In genomic region chr20:40980106-40980827, GRCh38 we compare ENCODE assay signal across 10 cellular contexts. TPM values are rescaled to one million over a fixed set of nuclear protein-coding genes. Genes with fewer than 3 reads are reported as not detected.
DNase-seq lines count a peak whose midpoint lies in the region; ATAC-seq and TF ChIP-seq lines count a peak whose summit lies in the region.
"Had no signal": no experiment of that assay in that cellular context is flagged by ENCODE, and none has a peak within 500 bp of the region (broad histone marks: within the 10 kb centered on the region; RNA-seq: fewer than 3 reads in every experiment).

No MANE protein-coding gene starts in this region.

- H3K56ac ChIP-seq in IMR-90 (ENCODE audit: extremely low read depth, insufficient read depth, low read length) = no peak overlapping the region

- no peak overlapping the region for H3K23ac ChIP-seq in IMR-90 (ENCODE audit: low read depth, low read length)

- no peak overlapping the region for H3K4ac ChIP-seq in IMR-90 (ENCODE audit: low read depth, low read length)

- dilution Hi-C loops in IMR-90 (cut with HindIII; ENCODE audit: low sequenced_read_pairs, unreplicated experiment) = no loop called here

- H3K4me2 ChIP-seq in IMR-90 (ENCODE audit: low read depth, low read length) = no peak overlapping the region; the same call in 1 of the 2 replicates

- no peak overlapping the region for H2AK9ac ChIP-seq in IMR-90 (replicated peaks; ENCODE audit: low read depth, low read length, poor library complexity)

- no peak overlapping the region for H4K91ac ChIP-seq in IMR-90 (ENCODE audit: insufficient read depth, low read depth, low read length)

- intact Hi-C loops in IMR-90 (cut with micrococcal nuclease) (no loop called here), Calu3 (cut with micrococcal nuclease; ENCODE audit: unreplicated experiment) (no loop called here), aorta (cut with DNase I) (no loop called here), posterior cingulate gyrus (cut with DNase I) (no loop called here)

- in situ Hi-C loops in IMR-90 (cut with MboI; ENCODE audit: low sequenced_read_pairs) = no loop called here

- TF ChIP-seq RAD21 in IMR-90 (IDR thresholded peaks at IDR 0.05; ENCODE audit: low read length) = no peak

- H3K27ac ChIP-seq in IMR-90 (ENCODE audit: insufficient read depth, low read length) (no peak overlapping the region), aorta (ENCODE audit: low read depth in 1 of 2, low read length in 2 of 2) (no peak overlapping the region)

- no peaks in the 10 kb centered on the region for H3K9me3 ChIP-seq in IMR-90 (ENCODE audit: control insufficient read depth, insufficient read depth, low read length)
- H3K9me3 ChIP-seq in aorta (ENCODE audit: control insufficient read depth, low read length) = peaks cover 2% of the 10 kb centered on the region

- no peak overlapping the region for H3K18ac ChIP-seq in IMR-90 (ENCODE audit: low read depth, low read length)

- no peak overlapping the region for H2BK20ac ChIP-seq in IMR-90 (ENCODE audit: low read depth, low read length)

- no peak for DNase-seq in IMR-90
- DNase-seq in fibroblast of mammary gland (ENCODE audit: low read depth) = peak; percentile 67
- DNase-seq in Calu3 = no peak
- no peak for DNase-seq in aorta
- no peak for DNase-seq in posterior cingulate gyrus
- no peak for DNase-seq in NCI-H1930 (lab: John Stamatoyannopoulos, UW)
- DNase-seq: activated T-cell treated with anti-CD3 and anti-CD28 coated beads, Interleukin-2, amount 50 U/mL, for 1 hour; T1000 had no signal

- peaks cover 3 to 29% of the 10 kb centered on the region in 2 experiments; a peak in 2 of 4 replicates for H3K79me1 ChIP-seq in IMR-90 (ENCODE audit: low read depth in 1 of 2, low read length in 2 of 2)

- no peak overlapping the region for H2AK5ac ChIP-seq in IMR-90 (ENCODE audit: low read depth, low read length)

- H3K27ac Mint-ChIP-seq in Calu3 (ENCODE audit: unreplicated experiment) = no peak overlapping the region

- POLR2A ChIA-PET in IMR-90 (lab: Charles Lee; ENCODE audit: unreplicated experiment) = no interaction called here

- H3K4me3 Mint-ChIP-seq in Calu3 (ENCODE audit: low read depth, unreplicated experiment) = no peak overlapping the region

- no peak overlapping the region for H3K14ac ChIP-seq in IMR-90 (replicated peaks; ENCODE audit: low read depth, low read length)

- CTCF ChIA-PET in IMR-90 (lab: Yijun Ruan, JAX) (no interaction called here), Calu3 (lab: Charles Lee) (interaction anchor here (0.6 kb wide), 2 partner anchors 9 to 111 kb away, joined by 3 to 5 read pairs; no protein-coding TSS in a partner anchor)

- H3K4me1 ChIP-seq in IMR-90 (ENCODE audit: control insufficient read depth, insufficient read depth, low read length) = peaks cover 2% of the 10 kb centered on the region
- no peaks in the 10 kb centered on the region for H3K4me1 ChIP-seq in aorta (ENCODE audit: control insufficient read depth in 1 of 2, insufficient read depth in 2 of 2, low read length in 2 of 2)

- BruUV-seq in IMR-90 (replicated peaks; lab: Mats Ljungman, UMichigan) (no TSS peak), Calu3 (replicated peaks; lab: Mats Ljungman, UMichigan) (no TSS peak)

- H4K5ac ChIP-seq in IMR-90 (ENCODE audit: low read depth, low read length) = no peak overlapping the region

- H4K20me1 ChIP-seq in IMR-90 (ENCODE audit: insufficient read depth, low read length) = no peaks in the 10 kb centered on the region; the same call in 1 of the 2 replicates

- WGBS in IMR-90 (ENCODE audit: extremely low coverage in 2 of 2, insufficient read length in 1 of 2), 2 experiments = no CpG with 5 or more reads among the region's 4 CpGs
- WGBS in aorta, 2 donors = 83 to 87% methylated on average over 4 of the region's 4 CpGs

- H3K9me1 ChIP-seq in IMR-90 (ENCODE audit: insufficient read depth, low read length) = peaks cover 5% of the 10 kb centered on the region; the same call in 1 of the 2 replicates

- no peak overlapping the region for H2BK15ac ChIP-seq in IMR-90 (ENCODE audit: low read depth, low read length)

- H3K27me3 ChIP-seq in IMR-90 (ENCODE audit: control insufficient read depth, insufficient read depth, low read length) (no peaks in the 10 kb centered on the region), aorta (ENCODE audit: control insufficient read depth in 1 of 2, insufficient read depth in 2 of 2, low read length in 1 of 2) (no peaks in the 10 kb centered on the region)

- H4K8ac ChIP-seq in IMR-90 (ENCODE audit: low read depth in 2 of 2, low read length in 2 of 2) = no peak overlapping the region

- H2AFZ ChIP-seq in IMR-90 (replicated peaks; ENCODE audit: low read length, poor library complexity) = no peak overlapping the region

- no peak overlapping the region for H2BK120ac ChIP-seq in IMR-90 (ENCODE audit: low read depth, low read length)

- TF ChIP-seq POLR2A in IMR-90 (IDR thresholded peaks at IDR 0.05; ENCODE audit: low read depth, low read length) = no peak

- no peaks in the 10 kb centered on the region for H3K36me3 Mint-ChIP-seq in Calu3 (ENCODE audit: insufficient read depth, unreplicated experiment)

- H3K4me3 ChIP-seq in IMR-90 (ENCODE audit: insufficient read depth, low read depth, low read length) (no peak overlapping the region), fibroblast of mammary gland (ENCODE audit: control insufficient read depth, low read depth, low read length) (no peak overlapping the region), aorta (ENCODE audit: low read length in 2 of 2) (no peak overlapping the region)

- no peaks in the 10 kb centered on the region for H3K4me1 Mint-ChIP-seq in Calu3 (ENCODE audit: low read depth, unreplicated experiment)

- H3K36me3 ChIP-seq in IMR-90 (ENCODE audit: control insufficient read depth, insufficient read depth, low read length) = no peaks in the 10 kb centered on the region
- H3K36me3 ChIP-seq in aorta (ENCODE audit: control insufficient read depth in 1 of 2, insufficient read depth in 2 of 2, low read length in 1 of 2) = no peaks in the 10 kb centered on the region

- no peak for TF ChIP-seq CTCF in IMR-90 (conservative IDR thresholded peaks at IDR 0.05; ENCODE audit: low read depth, low read length)
- TF ChIP-seq CTCF in fibroblast of mammary gland (conservative IDR thresholded peaks at IDR 0.05; ENCODE audit: control insufficient read depth, insufficient read depth, low read depth, low read length) = no peak
- TF ChIP-seq CTCF in Calu3 (IDR thresholded peaks at IDR 0.05; ENCODE audit: unreplicated experiment) = no peak

- peaks cover 11% of the 10 kb centered on the region for H3K9me3 Mint-ChIP-seq in Calu3 (ENCODE audit: low read depth, unreplicated experiment)

- no peak overlapping the region for H3K9ac ChIP-seq in IMR-90 (ENCODE audit: low read depth, low read length)

- no peak overlapping the region for H2BK5ac ChIP-seq in IMR-90 (ENCODE audit: low read depth, low read length, poor library complexity, severe bottlenecking)

- H3K27me3 Mint-ChIP-seq in Calu3 (ENCODE audit: unreplicated experiment) = peaks cover 20% of the 10 kb centered on the region

- ATAC-seq in GM18517 (IDR thresholded peaks at IDR 0.05; ENCODE audit: unreplicated experiment) (peak; percentile 56), GM21515 (IDR thresholded peaks at IDR 0.05; ENCODE audit: unreplicated experiment) (peak; percentile 54), IMR-90 (ENCODE audit: low read depth) (peak; percentile 54), aorta (ENCODE audit: low FRiP score) (no peak)

TF ChIP-seq in IMR-90, 13 proteins besides CTCF, POLR2A, EP300 and RAD21:
- TF ChIP-seq CEBPB (IDR thresholded peaks at IDR 0.05; ENCODE audit: low read depth, low read length) (no peak), RCOR1 (IDR thresholded peaks at IDR 0.05; ENCODE audit: insufficient replicate concordance, low read length) (no peak), CHD1 (IDR thresholded peaks at IDR 0.05; ENCODE audit: low read depth, low read length) (no peak), SMC3 (IDR thresholded peaks at IDR 0.05; ENCODE audit: low read depth, low read length) (no peak), FOS (IDR thresholded peaks at IDR 0.05; ENCODE audit: low read depth, low read length) (no peak), BHLHE40 (IDR thresholded peaks at IDR 0.05; ENCODE audit: low read depth, low read length) (no peak), MXI1 (IDR thresholded peaks at IDR 0.05; ENCODE audit: borderline replicate concordance, low read depth, low read length) (no peak)
- TF ChIP-seq, protein P1, sequence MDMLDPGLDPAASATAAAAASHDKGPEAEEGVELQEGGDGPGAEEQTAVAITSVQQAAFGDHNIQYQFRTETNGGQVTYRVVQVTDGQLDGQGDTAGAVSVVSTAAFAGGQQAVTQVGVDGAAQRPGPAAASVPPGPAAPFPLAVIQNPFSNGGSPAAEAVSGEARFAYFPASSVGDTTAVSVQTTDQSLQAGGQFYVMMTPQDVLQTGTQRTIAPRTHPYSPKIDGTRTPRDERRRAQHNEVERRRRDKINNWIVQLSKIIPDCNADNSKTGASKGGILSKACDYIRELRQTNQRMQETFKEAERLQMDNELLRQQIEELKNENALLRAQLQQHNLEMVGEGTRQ (IDR thresholded peaks at IDR 0.05; ENCODE audit: low read depth, low read length) = no peak
TF ChIP-seq in IMR-90: peak in this region for 0.

RNA-seq across cellular contexts. Expression of gene TOP1, which starts 48.4 kb away (rescaled TPM):
- total RNA-seq in IMR-90 (2012; rRNA removed) (14.0 and 20.8 TPM in 2 replicates), Calu3 (2022) (129 and 152 TPM in 2 replicates), aorta (10 to 100 TPM; 30.1 to 32.4 TPM)
- polyA plus RNA-seq in IMR-90 (2012; rRNA removed) (14.7 and 21.5 TPM in 2 replicates), aorta (10 to 100 TPM; 15.6 to 18.2 TPM)
- 3.9 and 6.4 TPM in 2 replicates for polyA plus RNA-seq in IMR-90 (2012; cell fraction: cytosol; rRNA removed)
- polyA plus RNA-seq in IMR-90 (2012; cell fraction: nucleus; rRNA removed; ENCODE audit: low replicate concordance) = 3.2 and 18.6 TPM in 2 replicates
